In genomic region chr15:65213241-65213640, GRCh38 we compare ENCODE assay signal across 17 cellular contexts. TPM values are rescaled to one million over a fixed set of nuclear protein-coding genes. Genes with fewer than 3 reads are reported as not detected.
DNase-seq lines count a peak whose midpoint lies in the region; ATAC-seq, FAIRE-seq and TF ChIP-seq lines count a peak whose summit lies in the region.
"Had no signal": no experiment of that assay in that cellular context is flagged by ENCODE, and none has a peak within 500 bp of the region (broad histone marks: within the 10 kb centered on the region; RNA-seq: fewer than 3 reads in every experiment).

No MANE protein-coding gene starts in this region.

- H3K4me1 Mint-ChIP-seq in T-helper 17 cell, result peaks cover 4% of the 10 kb centered on the region
- peaks cover 8% of the 10 kb centered on the region for H3K4me1 Mint-ChIP-seq in stimulated activated effector memory CD8-positive, alpha-beta T cell treated with anti-CD3 and anti-CD28 coated beads, Interleukin-12 subunit alpha, Interleukin-12 subunit beta, amount 100 ng/mL, for 72 hours
- H3K4me1 Mint-ChIP-seq in activated naive CD8-positive, alpha-beta T cell treated with anti-CD3 and anti-CD28 coated beads for 36 hours, result peaks cover 12% of the 10 kb centered on the region

- WGBS in right cardiac atrium, result 58% methylated on average over 2 of the region's 2 CpGs
- 17% methylated on average over 2 of the region's 2 CpGs for WGBS in HepG2 (ENCODE audit: low lambda C conversion rate)

- no peak for DNase-seq in T-helper 17 cell
- DNase-seq in fibroblast of the aortic adventitia (ENCODE audit: low read depth), result peak; percentile 44
- DNase-seq in right cardiac atrium, result peak; percentile 64 to 73 (median 67)
- no peak for DNase-seq in stimulated activated effector memory CD8-positive, alpha-beta T cell treated with anti-CD3 and anti-CD28 coated beads, Interleukin-12 subunit alpha, Interleukin-12 subunit beta, amount 100 ng/mL, for 72 hours (ENCODE audit: low spot score in 2 of 2)
- no peak for DNase-seq in foreskin fibroblast
- no peak for DNase-seq in HPDE6-E6E7 (ENCODE audit: extremely low spot score)
- DNase-seq in HepG2 (ENCODE audit: low spot score), result no peak
- DNase-seq in activated naive CD8-positive, alpha-beta T cell treated with anti-CD3 and anti-CD28 coated beads for 36 hours, result no peak
- DNase-seq: BE2C; CD4-positive, alpha-beta memory T cell; DMS79; GOT3; H9 had no signal

- no peak for FAIRE-seq in HepG2 (lab: Jason Lieb, UNC)
- FAIRE-seq: A549, GM12878 had no signal

- no peak for TF ChIP-seq CTCF in fibroblast of the aortic adventitia (IDR thresholded peaks at IDR 0.05; ENCODE audit: insufficient read depth, low read length)
- no peak for TF ChIP-seq CTCF in foreskin fibroblast (IDR thresholded peaks at IDR 0.05; ENCODE audit: low read depth, low read length)
- no peak for TF ChIP-seq CTCF in HepG2 (CRISPR knock-in tag; IDR thresholded peaks at IDR 0.05)

- no peaks in the 10 kb centered on the region for H3K4me1 ChIP-seq in right cardiac atrium (ENCODE audit: control insufficient read depth, insufficient read depth, low read length)
- H3K4me1 ChIP-seq in HepG2 (ENCODE audit: insufficient read depth, low read length), result peaks cover 23% of the 10 kb centered on the region

- no peaks in the 10 kb centered on the region for H3K27me3 Mint-ChIP-seq in T-helper 17 cell
- no peaks in the 10 kb centered on the region for H3K27me3 Mint-ChIP-seq in activated naive CD8-positive, alpha-beta T cell treated with anti-CD3 and anti-CD28 coated beads for 36 hours

- POLR2A ChIA-PET in HepG2 (lab: Yijun Ruan, JAX), result no interaction called here

- TF ChIP-seq EP300 in HepG2 (IDR thresholded peaks at IDR 0.05; ENCODE audit: low read depth in 2 of 2, low read length in 2 of 2) (no peak), HepG2 (CRISPR knock-in tag; IDR thresholded peaks at IDR 0.05; ENCODE audit: borderline replicate concordance) (no peak)

- H3K27me3 ChIP-seq in right cardiac atrium (ENCODE audit: control insufficient read depth, insufficient read depth) (no peaks in the 10 kb centered on the region), HepG2 (ENCODE audit: control insufficient read depth in 1 of 2, insufficient read depth in 2 of 2, low read length in 2 of 2) (peaks cover 4 to 35% of the 10 kb centered on the region in 2 experiments; a peak in 3 of 5 replicates)
- H3K27me3 ChIP-seq: BE2C had no signal

- H4K20me1 ChIP-seq in HepG2 (ENCODE audit: insufficient read depth, low read length), result no peaks in the 10 kb centered on the region

- H3K27ac Mint-ChIP-seq in T-helper 17 cell, result peak overlapping the region; percentile 62
- peak overlapping the region; percentile 46 for H3K27ac Mint-ChIP-seq in stimulated activated effector memory CD8-positive, alpha-beta T cell treated with anti-CD3 and anti-CD28 coated beads, Interleukin-12 subunit alpha, Interleukin-12 subunit beta, amount 100 ng/mL, for 72 hours
- H3K27ac Mint-ChIP-seq in activated naive CD8-positive, alpha-beta T cell treated with anti-CD3 and anti-CD28 coated beads for 36 hours, result no peak overlapping the region
- H3K27ac Mint-ChIP-seq: H9 had no signal

- H3K27ac ChIP-seq in right cardiac atrium (ENCODE audit: low read length) (no peak overlapping the region), HepG2 (ENCODE audit: extremely low read length, insufficient read depth, low read length) (no peak overlapping the region)
- H3K27ac ChIP-seq: A549, C4-2B had no signal

- no TSS peak for BruUV-seq in HepG2 (replicated peaks; lab: Mats Ljungman, UMichigan)

- H3K36me3 Mint-ChIP-seq in T-helper 17 cell (ENCODE audit: low read depth), result peaks cover 2% of the 10 kb centered on the region
- H3K36me3 Mint-ChIP-seq in stimulated activated effector memory CD8-positive, alpha-beta T cell treated with anti-CD3 and anti-CD28 coated beads, Interleukin-12 subunit alpha, Interleukin-12 subunit beta, amount 100 ng/mL, for 72 hours, result no peaks in the 10 kb centered on the region
- H3K36me3 Mint-ChIP-seq in activated naive CD8-positive, alpha-beta T cell treated with anti-CD3 and anti-CD28 coated beads for 36 hours, result no peaks in the 10 kb centered on the region
- H3K36me3 Mint-ChIP-seq: CD4-positive, alpha-beta memory T cell had no signal

- H3K4me3 Mint-ChIP-seq in T-helper 17 cell, result no peak overlapping the region
- H3K4me3 Mint-ChIP-seq in stimulated activated effector memory CD8-positive, alpha-beta T cell treated with anti-CD3 and anti-CD28 coated beads, Interleukin-12 subunit alpha, Interleukin-12 subunit beta, amount 100 ng/mL, for 72 hours, result no peak overlapping the region
- no peak overlapping the region for H3K4me3 Mint-ChIP-seq in activated naive CD8-positive, alpha-beta T cell treated with anti-CD3 and anti-CD28 coated beads for 36 hours
- H3K4me3 Mint-ChIP-seq: CD4-positive, alpha-beta memory T cell; H9 had no signal

- H2AFZ ChIP-seq in HepG2 (ENCODE audit: low read length), result no peak overlapping the region

- H3K4me3 ChIP-seq in fibroblast of the aortic adventitia (ENCODE audit: low read depth, low read length), result no peak overlapping the region
- no peak overlapping the region for H3K4me3 ChIP-seq in right cardiac atrium (ENCODE audit: low read length)
- no peak overlapping the region for H3K4me3 ChIP-seq in foreskin fibroblast (ENCODE audit: low read depth in 1 of 2, low read length in 2 of 2)
- no peak overlapping the region for H3K4me3 ChIP-seq in HepG2 (replicated peaks in 1 of 3; ENCODE audit: insufficient read depth in 1 of 3, low read depth in 2 of 3, low read length in 3 of 3)
- H3K4me3 ChIP-seq: A549, GM12878 had no signal

- H3K9me3 ChIP-seq in T-helper 17 cell (ENCODE audit: control insufficient read depth, low read length, poor library complexity, severe bottlenecking) (no peaks in the 10 kb centered on the region), right cardiac atrium (ENCODE audit: control insufficient read depth, low read length) (no peaks in the 10 kb centered on the region), HepG2 (ENCODE audit: low read length) (no peaks in the 10 kb centered on the region)
- H3K9me3 ChIP-seq: A549, BE2C had no signal

- no peak overlapping the region for H3K4me2 ChIP-seq in HepG2 (ENCODE audit: low read depth, low read length)
- H3K4me2 ChIP-seq: A549 had no signal

- no peak for TF ChIP-seq POLR2A in HepG2 (IDR thresholded peaks at IDR 0.05; ENCODE audit: insufficient read depth in 1 of 2, low read depth in 2 of 2, low read length in 2 of 2)

- H3K36me3 ChIP-seq in HepG2 (replicated peaks in 1 of 2; ENCODE audit: control insufficient read depth in 1 of 2, insufficient read depth in 2 of 2, low read length in 2 of 2), result no peaks in the 10 kb centered on the region
- H3K36me3 ChIP-seq: BE2C had no signal

- TF ChIP-seq RAD21 in HepG2 (CRISPR knock-in tag; IDR thresholded peaks at IDR 0.05), result no peak

- no peaks in the 10 kb centered on the region for H3K9me3 Mint-ChIP-seq in stimulated activated effector memory CD8-positive, alpha-beta T cell treated with anti-CD3 and anti-CD28 coated beads, Interleukin-12 subunit alpha, Interleukin-12 subunit beta, amount 100 ng/mL, for 72 hours
- H3K9me3 Mint-ChIP-seq in activated naive CD8-positive, alpha-beta T cell treated with anti-CD3 and anti-CD28 coated beads for 36 hours, result no peaks in the 10 kb centered on the region
- H3K9me3 Mint-ChIP-seq: H9 had no signal

- no peaks in the 10 kb centered on the region for H3K79me2 ChIP-seq in HepG2 (ENCODE audit: insufficient read depth, low read length)

- H3K9ac ChIP-seq in HepG2 (ENCODE audit: insufficient read depth, low read depth, low read length), result no peak overlapping the region

- no peak for ATAC-seq in T-helper 17 cell
- ATAC-seq in right cardiac atrium, result peak; percentile 59 to 69
- ATAC-seq in stimulated activated effector memory CD8-positive, alpha-beta T cell treated with anti-CD3 and anti-CD28 coated beads, Interleukin-12 subunit alpha, Interleukin-12 subunit beta, amount 100 ng/mL, for 72 hours, result no peak
- no peak for ATAC-seq in HepG2

- intact Hi-C loops in right cardiac atrium (cut with DNase I) (no loop called here), HepG2 (cut with micrococcal nuclease; ENCODE audit: unreplicated experiment) (no loop called here)

- CTCF ChIA-PET in HepG2 (lab: Yijun Ruan, JAX; ENCODE audit: low intra/inter-chr PET ratio, low total read pairs), result no interaction called here

- in situ Hi-C loops in HepG2 (cut with HindIII; ENCODE audit: extremely low pct_ligation_motif_present, low pct_unique_long_range_greater_than_20kb), result no loop called here

RNA-seq across cellular contexts. Expression of gene CILP, which starts 2.0 kb away (rescaled TPM):
- under 1 TPM; 0.22 to 0.26 TPM for total RNA-seq in T-helper 17 cell
- total RNA-seq in fibroblast of the aortic adventitia (ENCODE audit: low replicate concordance), result under 0.01 and 0.16 TPM in 2 replicates
- total RNA-seq in right cardiac atrium, result 1 to 10 TPM; 2.3 to 9.9 (median 4.1) TPM
- 1.3 TPM for polyA plus RNA-seq in right cardiac atrium
- total RNA-seq in HepG2 (2016; rRNA removed; fragmentation: Illumina TruSeq; extraction: Trizol), result not detected in 2 replicates
- not detected in 2 replicates for total RNA-seq in HepG2 (2016; cell fraction: cytosol; rRNA removed; fragmentation: Illumina TruSeq; extraction: Trizol; ENCODE audit: low read depth)
- not detected in 2 replicates for total RNA-seq in HepG2 (2016; cell fraction: insoluble cytoplasmic fraction; rRNA removed; fragmentation: Illumina TruSeq; extraction: Trizol)
- not detected in 2 replicates for total RNA-seq in HepG2 (2016; cell fraction: membrane; rRNA removed; fragmentation: Illumina TruSeq; extraction: Trizol)
- total RNA-seq in HepG2 (2016; cell fraction: nucleus; rRNA removed; fragmentation: Illumina TruSeq; extraction: Trizol), result not detected in 2 replicates
- polyA plus RNA-seq in HepG2 (2011; rRNA removed), result 0.03 and 0.08 TPM in 2 replicates
- polyA plus RNA-seq in HepG2 (2011; cell fraction: cytosol; rRNA removed), result 0.01 and 0.04 TPM in 2 replicates
- polyA plus RNA-seq in HepG2 (2011; cell fraction: nucleus; rRNA removed), result 0.05 and 0.16 TPM in 2 replicates
- polyA plus RNA-seq in HepG2 (2012), result 0.04 TPM in 1 of 2 replicates, not detected in the other
- polyA plus RNA-seq in HepG2 (2016; cell fraction: cytosol; fragmentation: Illumina TruSeq; extraction: Trizol; ENCODE audit: low read depth), result not detected in 2 replicates
- not detected in 2 replicates for polyA plus RNA-seq in HepG2 (2016; cell fraction: insoluble cytoplasmic fraction; fragmentation: Illumina TruSeq; extraction: Trizol; ENCODE audit: low read depth)
- not detected in 2 replicates for polyA plus RNA-seq in HepG2 (2016; cell fraction: membrane; fragmentation: Illumina TruSeq; extraction: Trizol; ENCODE audit: low read depth)
- polyA plus RNA-seq in HepG2 (2016; cell fraction: nucleus; fragmentation: Illumina TruSeq; extraction: Trizol; ENCODE audit: insufficient read depth, low read depth), result 0.12 TPM in 1 of 2 replicates, not detected in the other
- polyA minus RNA-seq in HepG2 (2011; rRNA and poly(A)+ RNA removed; ENCODE audit: low replicate concordance), result 0.02 and 0.06 TPM in 2 replicates
- polyA minus RNA-seq in HepG2 (2011; cell fraction: cytosol; rRNA and poly(A)+ RNA removed), result not detected in 2 replicates
- 0.13 TPM in 1 of 2 replicates, not detected in the other for polyA minus RNA-seq in HepG2 (2011; cell fraction: nucleus; rRNA and poly(A)+ RNA removed)
- total RNA-seq in activated naive CD8-positive, alpha-beta T cell treated with anti-CD3 and anti-CD28 coated beads for 36 hours, result not detected
- total RNA-seq: G401 had no signal
- polyA plus RNA-seq: CD4-positive, alpha-beta memory T cell had no signal

RNA-seq across cellular contexts. Expression of gene CLPX, which starts 28.1 kb away (rescaled TPM):
- total RNA-seq in T-helper 17 cell (10 to 100 TPM; 30.8 to 35.0 TPM), fibroblast of the aortic adventitia (ENCODE audit: low replicate concordance) (40.4 and 43.8 TPM in 2 replicates), right cardiac atrium (10 to 100 TPM; 44.7 to 51.2 (median 49.2) TPM), HepG2 (2016; rRNA removed; fragmentation: Illumina TruSeq; extraction: Trizol) (61.3 and 100 TPM in 2 replicates)
- polyA plus RNA-seq in right cardiac atrium (15.6 TPM), HepG2 (2011; rRNA removed) (26.9 and 33.9 TPM in 2 replicates)
- 12.9 and 13.1 TPM in 2 replicates for total RNA-seq in HepG2 (2016; cell fraction: cytosol; rRNA removed; fragmentation: Illumina TruSeq; extraction: Trizol; ENCODE audit: low read depth)
- total RNA-seq in HepG2 (2016; cell fraction: insoluble cytoplasmic fraction; rRNA removed; fragmentation: Illumina TruSeq; extraction: Trizol), result 63.2 and 98.2 TPM in 2 replicates
- total RNA-seq in HepG2 (2016; cell fraction: membrane; rRNA removed; fragmentation: Illumina TruSeq; extraction: Trizol), result 20.9 and 25.4 TPM in 2 replicates
- 31.7 and 36.9 TPM in 2 replicates for total RNA-seq in HepG2 (2016; cell fraction: nucleus; rRNA removed; fragmentation: Illumina TruSeq; extraction: Trizol)
- polyA plus RNA-seq in HepG2 (2011; cell fraction: cytosol; rRNA removed), result 16.3 and 18.6 TPM in 2 replicates
- polyA plus RNA-seq in HepG2 (2011; cell fraction: nucleus; rRNA removed), result 19.7 and 22.9 TPM in 2 replicates
- polyA plus RNA-seq in HepG2 (2012), result 42.1 and 52.0 TPM in 2 replicates
- 4.3 and 5.1 TPM in 2 replicates for polyA plus RNA-seq in HepG2 (2016; cell fraction: cytosol; fragmentation: Illumina TruSeq; extraction: Trizol; ENCODE audit: low read depth)
- 67.6 and 69.7 TPM in 2 replicates for polyA plus RNA-seq in HepG2 (2016; cell fraction: insoluble cytoplasmic fraction; fragmentation: Illumina TruSeq; extraction: Trizol; ENCODE audit: low read depth)
- polyA plus RNA-seq in HepG2 (2016; cell fraction: membrane; fragmentation: Illumina TruSeq; extraction: Trizol; ENCODE audit: low read depth), result 8.5 and 9.1 TPM in 2 replicates
- polyA plus RNA-seq in HepG2 (2016; cell fraction: nucleus; fragmentation: Illumina TruSeq; extraction: Trizol; ENCODE audit: insufficient read depth, low read depth), result 28.6 and 29.4 TPM in 2 replicates
- 11.6 and 14.2 TPM in 2 replicates for polyA minus RNA-seq in HepG2 (2011; rRNA and poly(A)+ RNA removed; ENCODE audit: low replicate concordance)
- 36.0 and 47.6 TPM in 2 replicates for polyA minus RNA-seq in HepG2 (2011; cell fraction: cytosol; rRNA and poly(A)+ RNA removed)
- polyA minus RNA-seq in HepG2 (2011; cell fraction: nucleus; rRNA and poly(A)+ RNA removed), result 61.9 and 76.2 TPM in 2 replicates
- total RNA-seq in activated naive CD8-positive, alpha-beta T cell treated with anti-CD3 and anti-CD28 coated beads for 36 hours, result 10 to 100 TPM; 70.6 to 74.9 TPM

Comparison
In these comparisons a context has a peak if more than half of its experiments do, and no peak if none do; other contexts are left out.
1. ATAC-seq: peak in right cardiac atrium (2 of 2); none in T-helper 17 cell (single experiment), stimulated activated effector memory CD8-positive, alpha-beta T cell treated with anti-CD3 and anti-CD28 coated beads, Interleukin-12 subunit alpha, Interleukin-12 subunit beta, amount 100 ng/mL, for 72 hours (single experiment) and HepG2 (single experiment).
2. DNase-seq: peak in fibroblast of the aortic adventitia (single experiment) and right cardiac atrium (3 of 3); none in T-helper 17 cell (0 of 3), stimulated activated effector memory CD8-positive, alpha-beta T cell treated with anti-CD3 and anti-CD28 coated beads, Interleukin-12 subunit alpha, Interleukin-12 subunit beta, amount 100 ng/mL, for 72 hours (0 of 2), foreskin fibroblast (0 of 2), HPDE6-E6E7 (single experiment), HepG2 (single experiment) and activated naive CD8-positive, alpha-beta T cell treated with anti-CD3 and anti-CD28 coated beads for 36 hours (single experiment).